In genomic region chr7:44123190-44124003, GRCh38 we compare ENCODE assay signal across 1 cellular context.
A peak's percentile ranks its signal among the peaks of the same experiment; 100 is the strongest.
TF ChIP-seq lines count a peak whose summit lies in the region.

POLD2 (minus strand) TSS chr7:44123548; CDS start chr7:44122053, 1,495 bp downstream.

TF ChIP-seq in K562, 482 proteins besides CTCF, POLR2A, EP300 and RAD21 (continued from another document and continues in another):
- TF ChIP-seq ZNF511 (CRISPR knock-in tag; IDR thresholded peaks at IDR 0.05) (peak; percentile 40; the same call in 1 of the 2 replicates), DPF2 (IDR thresholded peaks at IDR 0.05) (no peak), FOXP4 (CRISPR knock-in tag; IDR thresholded peaks at IDR 0.05; ENCODE audit: borderline replicate concordance) (no peak), CEBPB (tag; IDR thresholded peaks at IDR 0.05) (no peak), HDAC6 (IDR thresholded peaks at IDR 0.05; ENCODE audit: low read depth, low read length) (no peak), E2F8 (IDR thresholded peaks at IDR 0.05; ENCODE audit: low read depth, partially characterized antibody) (no peak), GATAD2A (IDR thresholded peaks at IDR 0.05) (peak; percentile 85; the same call in 1 of the 2 replicates), ZFP30 (CRISPR knock-in tag; IDR thresholded peaks at IDR 0.05; ENCODE audit: borderline replicate concordance) (no peak), ZNF280A (IDR thresholded peaks at IDR 0.05; ENCODE audit: low read depth, partially characterized antibody) (no peak), NRF1 (conservative IDR thresholded peaks at IDR 0.05 in 1 of 2, IDR thresholded peaks at IDR 0.05 in 1 of 2) (peak; percentile 87 to 88), HNRNPLL (IDR thresholded peaks at IDR 0.05; ENCODE audit: low read depth, low read length, poor library complexity, severe bottlenecking) (no peak), IRF2 (CRISPR knock-in tag; IDR thresholded peaks at IDR 0.05) (no peak), SAFB (IDR thresholded peaks at IDR 0.05; ENCODE audit: borderline replicate concordance, low read depth, low read length) (peak; percentile 61), KLF10 (CRISPR knock-in tag; IDR thresholded peaks at IDR 0.05) (no peak), TCF7 (IDR thresholded peaks at IDR 0.05; ENCODE audit: borderline replicate concordance) (no peak), ZNF384 (IDR thresholded peaks at IDR 0.05; ENCODE audit: low read depth, low read length) (no peak), XRCC4 (IDR thresholded peaks at IDR 0.05; ENCODE audit: extremely low read depth, insufficient read depth, insufficient read length) (no peak), HNRNPK (IDR thresholded peaks at IDR 0.05; ENCODE audit: low read depth, low read length, poor library complexity, severe bottlenecking) (peak; percentile 67), TAF15 (IDR thresholded peaks at IDR 0.05; ENCODE audit: low read depth, low read length) (no peak), ATF7 (IDR thresholded peaks at IDR 0.05) (peak; percentile 70; the same call in 1 of the 2 replicates), SIN3B (IDR thresholded peaks at IDR 0.05; ENCODE audit: low read depth) (peak; percentile 82), TARDBP (IDR thresholded peaks at IDR 0.05) (0 out of 2 replicates have a peak, but pooled peaks have one; percentile 10), SRSF9 (IDR thresholded peaks at IDR 0.05; ENCODE audit: borderline replicate concordance, low read depth, low read length) (no peak), KAT8 (IDR thresholded peaks at IDR 0.05; ENCODE audit: low read depth) (no peak), ZNF695 (CRISPR knock-in tag; IDR thresholded peaks at IDR 0.05) (no peak), TFE3 (CRISPR knock-in tag; IDR thresholded peaks at IDR 0.05) (no peak), MCM3 (IDR thresholded peaks at IDR 0.05) (no peak), THAP7 (CRISPR knock-in tag; IDR thresholded peaks at IDR 0.05) (no peak), ZBED1 (IDR thresholded peaks at IDR 0.05) (no peak), HMBOX1 (IDR thresholded peaks at IDR 0.05) (no peak), ZNF280B (CRISPR knock-in tag; IDR thresholded peaks at IDR 0.05) (no peak), BCL6 (CRISPR knock-in tag; IDR thresholded peaks at IDR 0.05) (no peak), ZNF764 (CRISPR knock-in tag; IDR thresholded peaks at IDR 0.05; ENCODE audit: low read depth) (no peak), TCF7L2 (IDR thresholded peaks at IDR 0.05; ENCODE audit: low read depth, low read length) (no peak), TCF3 (CRISPR knock-in tag; IDR thresholded peaks at IDR 0.05) (no peak), JUN (IDR thresholded peaks at IDR 0.05; ENCODE audit: borderline replicate concordance, low read depth, low read length) (no peak), JUN (CRISPR knock-in tag; IDR thresholded peaks at IDR 0.05; ENCODE audit: borderline replicate concordance) (no peak), ZC3H11A (IDR thresholded peaks at IDR 0.05; ENCODE audit: low read depth, low read length) (no peak)
- TF ChIP-seq, protein P1, sequence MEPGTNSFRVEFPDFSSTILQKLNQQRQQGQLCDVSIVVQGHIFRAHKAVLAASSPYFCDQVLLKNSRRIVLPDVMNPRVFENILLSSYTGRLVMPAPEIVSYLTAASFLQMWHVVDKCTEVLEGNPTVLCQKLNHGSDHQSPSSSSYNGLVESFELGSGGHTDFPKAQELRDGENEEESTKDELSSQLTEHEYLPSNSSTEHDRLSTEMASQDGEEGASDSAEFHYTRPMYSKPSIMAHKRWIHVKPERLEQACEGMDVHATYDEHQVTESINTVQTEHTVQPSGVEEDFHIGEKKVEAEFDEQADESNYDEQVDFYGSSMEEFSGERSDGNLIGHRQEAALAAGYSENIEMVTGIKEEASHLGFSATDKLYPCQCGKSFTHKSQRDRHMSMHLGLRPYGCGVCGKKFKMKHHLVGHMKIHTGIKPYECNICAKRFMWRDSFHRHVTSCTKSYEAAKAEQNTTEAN (CRISPR knock-in tag; IDR thresholded peaks at IDR 0.05) = no peak
- TF ChIP-seq, protein P2, sequence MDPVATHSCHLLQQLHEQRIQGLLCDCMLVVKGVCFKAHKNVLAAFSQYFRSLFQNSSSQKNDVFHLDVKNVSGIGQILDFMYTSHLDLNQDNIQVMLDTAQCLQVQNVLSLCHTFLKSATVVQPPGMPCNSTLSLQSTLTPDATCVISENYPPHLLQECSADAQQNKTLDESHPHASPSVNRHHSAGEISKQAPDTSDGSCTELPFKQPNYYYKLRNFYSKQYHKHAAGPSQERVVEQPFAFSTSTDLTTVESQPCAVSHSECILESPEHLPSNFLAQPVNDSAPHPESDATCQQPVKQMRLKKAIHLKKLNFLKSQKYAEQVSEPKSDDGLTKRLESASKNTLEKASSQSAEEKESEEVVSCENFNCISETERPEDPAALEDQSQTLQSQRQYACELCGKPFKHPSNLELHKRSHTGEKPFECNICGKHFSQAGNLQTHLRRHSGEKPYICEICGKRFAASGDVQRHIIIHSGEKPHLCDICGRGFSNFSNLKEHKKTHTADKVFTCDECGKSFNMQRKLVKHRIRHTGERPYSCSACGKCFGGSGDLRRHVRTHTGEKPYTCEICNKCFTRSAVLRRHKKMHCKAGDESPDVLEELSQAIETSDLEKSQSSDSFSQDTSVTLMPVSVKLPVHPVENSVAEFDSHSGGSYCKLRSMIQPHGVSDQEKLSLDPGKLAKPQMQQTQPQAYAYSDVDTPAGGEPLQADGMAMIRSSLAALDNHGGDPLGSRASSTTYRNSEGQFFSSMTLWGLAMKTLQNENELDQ (CRISPR knock-in tag; IDR thresholded peaks at IDR 0.05; ENCODE audit: borderline replicate concordance) = no peak
- TF ChIP-seq, protein P3, sequence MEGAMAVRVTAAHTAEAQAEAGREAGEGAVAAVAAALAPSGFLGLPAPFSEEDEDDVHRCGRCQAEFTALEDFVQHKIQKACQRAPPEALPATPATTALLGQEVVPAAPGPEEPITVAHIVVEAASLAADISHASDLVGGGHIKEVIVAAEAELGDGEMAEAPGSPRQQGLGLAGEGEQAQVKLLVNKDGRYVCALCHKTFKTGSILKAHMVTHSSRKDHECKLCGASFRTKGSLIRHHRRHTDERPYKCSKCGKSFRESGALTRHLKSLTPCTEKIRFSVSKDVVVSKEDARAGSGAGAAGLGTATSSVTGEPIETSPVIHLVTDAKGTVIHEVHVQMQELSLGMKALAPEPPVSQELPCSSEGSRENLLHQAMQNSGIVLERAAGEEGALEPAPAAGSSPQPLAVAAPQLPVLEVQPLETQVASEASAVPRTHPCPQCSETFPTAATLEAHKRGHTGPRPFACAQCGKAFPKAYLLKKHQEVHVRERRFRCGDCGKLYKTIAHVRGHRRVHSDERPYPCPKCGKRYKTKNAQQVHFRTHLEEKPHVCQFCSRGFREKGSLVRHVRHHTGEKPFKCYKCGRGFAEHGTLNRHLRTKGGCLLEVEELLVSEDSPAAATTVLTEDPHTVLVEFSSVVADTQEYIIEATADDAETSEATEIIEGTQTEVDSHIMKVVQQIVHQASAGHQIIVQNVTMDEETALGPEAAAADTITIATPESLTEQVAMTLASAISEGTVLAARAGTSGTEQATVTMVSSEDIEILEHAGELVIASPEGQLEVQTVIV (CRISPR knock-in tag; IDR thresholded peaks at IDR 0.05; ENCODE audit: borderline replicate concordance) = no peak
- TF ChIP-seq, protein P4, sequence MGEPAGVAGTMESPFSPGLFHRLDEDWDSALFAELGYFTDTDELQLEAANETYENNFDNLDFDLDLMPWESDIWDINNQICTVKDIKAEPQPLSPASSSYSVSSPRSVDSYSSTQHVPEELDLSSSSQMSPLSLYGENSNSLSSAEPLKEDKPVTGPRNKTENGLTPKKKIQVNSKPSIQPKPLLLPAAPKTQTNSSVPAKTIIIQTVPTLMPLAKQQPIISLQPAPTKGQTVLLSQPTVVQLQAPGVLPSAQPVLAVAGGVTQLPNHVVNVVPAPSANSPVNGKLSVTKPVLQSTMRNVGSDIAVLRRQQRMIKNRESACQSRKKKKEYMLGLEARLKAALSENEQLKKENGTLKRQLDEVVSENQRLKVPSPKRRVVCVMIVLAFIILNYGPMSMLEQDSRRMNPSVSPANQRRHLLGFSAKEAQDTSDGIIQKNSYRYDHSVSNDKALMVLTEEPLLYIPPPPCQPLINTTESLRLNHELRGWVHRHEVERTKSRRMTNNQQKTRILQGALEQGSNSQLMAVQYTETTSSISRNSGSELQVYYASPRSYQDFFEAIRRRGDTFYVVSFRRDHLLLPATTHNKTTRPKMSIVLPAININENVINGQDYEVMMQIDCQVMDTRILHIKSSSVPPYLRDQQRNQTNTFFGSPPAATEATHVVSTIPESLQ (CRISPR knock-in tag; IDR thresholded peaks at IDR 0.05) = peak; percentile 87
